Comparison of ENCODE assay signal across 1 cellular context in the genomic region with DNA sequence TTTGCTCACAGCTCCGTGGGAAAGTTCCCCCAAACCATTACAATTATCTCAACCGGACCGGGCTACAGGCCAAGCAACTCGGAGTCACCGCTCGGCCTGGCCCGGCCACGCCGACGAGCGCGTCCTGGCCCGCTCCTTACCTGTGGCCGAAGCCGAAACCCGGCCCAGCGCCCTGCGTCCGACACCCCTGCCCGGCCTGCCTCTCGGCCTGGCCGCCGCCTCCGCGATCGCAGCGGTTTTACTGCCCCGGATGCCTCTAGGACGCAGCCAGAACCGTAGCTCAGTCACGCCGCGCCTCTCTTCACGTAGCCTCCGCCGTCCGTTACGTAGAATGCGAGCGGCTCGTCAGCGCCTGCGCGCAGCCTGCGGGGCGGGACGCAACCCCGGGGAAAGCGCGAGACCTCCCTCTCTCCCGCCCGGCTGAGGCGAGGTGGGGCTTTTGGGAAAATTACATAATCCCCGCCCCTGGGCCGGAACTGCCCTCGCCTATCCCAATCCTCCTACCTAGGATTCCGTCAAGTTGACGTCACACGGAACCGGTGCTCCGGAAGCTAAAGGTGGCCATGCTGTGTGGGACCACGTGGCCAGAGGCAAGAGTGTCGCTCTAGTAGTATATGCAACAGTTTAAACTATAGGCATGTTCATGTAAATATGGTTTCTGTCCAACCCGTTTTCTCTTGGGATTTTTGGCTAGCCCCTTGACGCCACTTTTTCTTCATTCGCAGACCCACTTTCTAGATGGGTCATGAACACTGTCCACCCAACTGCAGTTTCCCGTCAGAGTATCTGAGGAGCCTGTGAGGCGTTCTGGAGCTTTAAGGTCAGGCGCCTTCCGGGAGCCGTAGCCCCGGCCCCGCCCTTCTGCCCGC.
A peak's percentile ranks its signal among the peaks of the same experiment; 100 is the strongest.
TF ChIP-seq lines count a peak whose summit lies in the region.

Gene CCDC47, minus strand, starts transcription at position 326 of the 869 bp plus-strand sequence. CDS start 7,422 bp downstream, outside the sequence.

TF ChIP-seq in HepG2, 621 proteins besides CTCF, POLR2A, EP300 and RAD21 (continued from another document and continues in another):
- TF ChIP-seq ARID4A (CRISPR knock-in tag; IDR thresholded peaks at IDR 0.05; ENCODE audit: borderline replicate concordance) (peak; percentile 99), ZNF407 (CRISPR knock-in tag; IDR thresholded peaks at IDR 0.05; ENCODE audit: not compliant biosample characterization) (peak; percentile 31), ZBTB7A (CRISPR knock-in tag; IDR thresholded peaks at IDR 0.05) (peak; percentile 41; the same call in 1 of the 2 replicates), PLSCR1 (CRISPR knock-in tag; IDR thresholded peaks at IDR 0.05; ENCODE audit: borderline replicate concordance) (no peak), ZFP62 (CRISPR knock-in tag; IDR thresholded peaks at IDR 0.05) (no peak), ONECUT2 (CRISPR knock-in tag; IDR thresholded peaks at IDR 0.05) (no peak), SATB2 (CRISPR knock-in tag; IDR thresholded peaks at IDR 0.05) (peak; percentile 71; the same call in 1 of the 2 replicates), ZNF44 (CRISPR knock-in tag; IDR thresholded peaks at IDR 0.05) (peak; percentile 95), HOXA3 (CRISPR knock-in tag; IDR thresholded peaks at IDR 0.05) (peak; percentile 99), MXI1 (IDR thresholded peaks at IDR 0.05; ENCODE audit: borderline replicate concordance, low read depth, low read length) (peak; percentile 99; the same call in 2 of the 3 replicates), CCDC6 (CRISPR knock-in tag; IDR thresholded peaks at IDR 0.05) (peak; percentile 85; the same call in 1 of the 2 replicates), HDAC6 (IDR thresholded peaks at IDR 0.05; ENCODE audit: low read depth, low read length) (no peak), KDM5B (CRISPR knock-in tag; IDR thresholded peaks at IDR 0.05; ENCODE audit: borderline replicate concordance) (peak; percentile 93), CENPX (CRISPR knock-in tag; IDR thresholded peaks at IDR 0.05) (no peak), NFE2 (CRISPR knock-in tag; IDR thresholded peaks at IDR 0.05) (no peak)
- TF ChIP-seq, protein P1, sequence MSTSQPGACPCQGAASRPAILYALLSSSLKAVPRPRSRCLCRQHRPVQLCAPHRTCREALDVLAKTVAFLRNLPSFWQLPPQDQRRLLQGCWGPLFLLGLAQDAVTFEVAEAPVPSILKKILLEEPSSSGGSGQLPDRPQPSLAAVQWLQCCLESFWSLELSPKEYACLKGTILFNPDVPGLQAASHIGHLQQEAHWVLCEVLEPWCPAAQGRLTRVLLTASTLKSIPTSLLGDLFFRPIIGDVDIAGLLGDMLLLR (CRISPR knock-in tag; IDR thresholded peaks at IDR 0.05) = peak; percentile 79
- TF ChIP-seq, protein P2, sequence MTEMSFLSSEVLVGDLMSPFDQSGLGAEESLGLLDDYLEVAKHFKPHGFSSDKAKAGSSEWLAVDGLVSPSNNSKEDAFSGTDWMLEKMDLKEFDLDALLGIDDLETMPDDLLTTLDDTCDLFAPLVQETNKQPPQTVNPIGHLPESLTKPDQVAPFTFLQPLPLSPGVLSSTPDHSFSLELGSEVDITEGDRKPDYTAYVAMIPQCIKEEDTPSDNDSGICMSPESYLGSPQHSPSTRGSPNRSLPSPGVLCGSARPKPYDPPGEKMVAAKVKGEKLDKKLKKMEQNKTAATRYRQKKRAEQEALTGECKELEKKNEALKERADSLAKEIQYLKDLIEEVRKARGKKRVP (CRISPR knock-in tag; IDR thresholded peaks at IDR 0.05) = peak in 1 of 2 experiments; percentile 79; a peak in 2 of 4 replicates
- TF ChIP-seq, protein P3, sequence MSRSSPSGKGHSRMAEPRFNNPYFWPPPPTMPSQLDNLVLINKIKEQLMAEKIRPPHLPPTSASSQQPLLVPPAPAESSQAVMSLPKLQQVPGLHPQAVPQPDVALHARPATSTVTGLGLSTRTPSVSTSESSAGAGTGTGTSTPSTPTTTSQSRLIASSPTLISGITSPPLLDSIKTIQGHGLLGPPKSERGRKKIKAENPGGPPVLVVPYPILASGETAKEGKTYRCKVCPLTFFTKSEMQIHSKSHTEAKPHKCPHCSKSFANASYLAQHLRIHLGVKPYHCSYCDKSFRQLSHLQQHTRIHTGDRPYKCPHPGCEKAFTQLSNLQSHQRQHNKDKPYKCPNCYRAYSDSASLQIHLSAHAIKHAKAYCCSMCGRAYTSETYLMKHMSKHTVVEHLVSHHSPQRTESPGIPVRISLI (CRISPR knock-in tag; IDR thresholded peaks at IDR 0.05; ENCODE audit: borderline replicate concordance) = peak; percentile 58; the same call in 1 of the 2 replicates
- TF ChIP-seq, protein P4, sequence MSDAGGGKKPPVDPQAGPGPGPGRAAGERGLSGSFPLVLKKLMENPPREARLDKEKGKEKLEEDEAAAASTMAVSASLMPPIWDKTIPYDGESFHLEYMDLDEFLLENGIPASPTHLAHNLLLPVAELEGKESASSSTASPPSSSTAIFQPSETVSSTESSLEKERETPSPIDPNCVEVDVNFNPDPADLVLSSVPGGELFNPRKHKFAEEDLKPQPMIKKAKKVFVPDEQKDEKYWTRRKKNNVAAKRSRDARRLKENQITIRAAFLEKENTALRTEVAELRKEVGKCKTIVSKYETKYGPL (CRISPR knock-in tag; IDR thresholded peaks at IDR 0.05) = peak; percentile 97
- TF ChIP-seq, protein P5, sequence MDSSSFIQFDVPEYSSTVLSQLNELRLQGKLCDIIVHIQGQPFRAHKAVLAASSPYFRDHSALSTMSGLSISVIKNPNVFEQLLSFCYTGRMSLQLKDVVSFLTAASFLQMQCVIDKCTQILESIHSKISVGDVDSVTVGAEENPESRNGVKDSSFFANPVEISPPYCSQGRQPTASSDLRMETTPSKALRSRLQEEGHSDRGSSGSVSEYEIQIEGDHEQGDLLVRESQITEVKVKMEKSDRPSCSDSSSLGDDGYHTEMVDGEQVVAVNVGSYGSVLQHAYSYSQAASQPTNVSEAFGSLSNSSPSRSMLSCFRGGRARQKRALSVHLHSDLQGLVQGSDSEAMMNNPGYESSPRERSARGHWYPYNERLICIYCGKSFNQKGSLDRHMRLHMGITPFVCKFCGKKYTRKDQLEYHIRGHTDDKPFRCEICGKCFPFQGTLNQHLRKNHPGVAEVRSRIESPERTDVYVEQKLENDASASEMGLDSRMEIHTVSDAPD (CRISPR knock-in tag; IDR thresholded peaks at IDR 0.05) = peak; percentile 65; the same call in 1 of the 2 replicates
